Comparison of ENCODE assay signal across 1 cellular context in genomic region chr7:28028471-28028870, GRCh38.
TF ChIP-seq lines count a peak whose summit lies in the region.

No MANE protein-coding gene starts in this region.

TF ChIP-seq in SK-N-SH treated with all-trans-retinoic acid at 6 μM for 48 hours, 23 proteins besides CTCF, POLR2A, EP300 and RAD21 (continued from another document):
- TF ChIP-seq CREB5 (CRISPR knock-in tag; IDR thresholded peaks at IDR 0.05; ENCODE audit: low read depth), result no peak
- no peak for TF ChIP-seq ZC3H10 (CRISPR knock-in tag; IDR thresholded peaks at IDR 0.05)
- no peak for TF ChIP-seq PPARA (CRISPR knock-in tag; IDR thresholded peaks at IDR 0.05; ENCODE audit: borderline replicate concordance)
- TF ChIP-seq CSRNP3 (CRISPR knock-in tag; IDR thresholded peaks at IDR 0.05), result no peak
- no peak for TF ChIP-seq ZNF70 (CRISPR knock-in tag; IDR thresholded peaks at IDR 0.05)
- TF ChIP-seq TOX (CRISPR knock-in tag; IDR thresholded peaks at IDR 0.05; ENCODE audit: borderline replicate concordance), result no peak
- TF ChIP-seq POU6F1 (CRISPR knock-in tag; IDR thresholded peaks at IDR 0.05; ENCODE audit: borderline replicate concordance, low read depth), result no peak
